Comparison of ENCODE assay signal across 8 cellular contexts in genomic region chr17:7238418-7239090, GRCh38. TPM values are rescaled to one million over a fixed set of nuclear protein-coding genes. Genes with fewer than 3 reads are reported as not detected.
DNase-seq lines count a peak whose midpoint lies in the region; ATAC-seq and TF ChIP-seq lines count a peak whose summit lies in the region.

No MANE protein-coding gene starts in this region.

- 0 out of 2 replicates have a peak, but pooled peaks cover 10% of the 10 kb centered on the region for H3F3A ChIP-seq in OCI-LY1 (ENCODE audit: insufficient read depth, low read length)

- peak; percentile 50 for DNase-seq in ELR (ENCODE audit: low read depth)
- DNase-seq in central memory CD4-positive, alpha-beta T cell, result peak; percentile 30
- no peak for DNase-seq in lung (ENCODE audit: low spot score)
- peak in 1 of 2 donors; percentile 42 for DNase-seq in tibial artery
- DNase-seq in NCI-H1930 (lab: John Stamatoyannopoulos, UW), result no peak
- DNase-seq in NCI-H345 treated with DMSO at 0.1 percent for 48 hours (lab: John Stamatoyannopoulos, UW; ENCODE audit: unreplicated experiment), result no peak

- WGBS in lung, 2 donors, result 1% methylated on average over 29 to 39 of the region's 39 CpGs

- intact Hi-C loops in tibial artery (cut with DNase I; ENCODE audit: low total_unique reads), result no loop called here

- no peak for ATAC-seq in lung (ENCODE audit: insufficient read depth, low FRiP score)
- no peak for ATAC-seq in GM19351 (IDR thresholded peaks at IDR 0.05; ENCODE audit: unreplicated experiment)

- H2AFZ ChIP-seq in OCI-LY1 (ENCODE audit: low read length), result no peak overlapping the region

- H3K9me3 ChIP-seq in OCI-LY1 (ENCODE audit: low read length) (no peaks in the 10 kb centered on the region), lung (ENCODE audit: control insufficient read depth in 2 of 2, insufficient read depth in 1 of 2, low read length in 1 of 2) (no peaks in the 10 kb centered on the region), tibial artery (no peaks in the 10 kb centered on the region)

- H3K4me3 ChIP-seq in OCI-LY1 (ENCODE audit: low read depth, low read length, poor library complexity, severe bottlenecking) (peak overlapping the region; percentile 98), lung (peak overlapping the region; percentile 92), tibial artery (peak overlapping the region; percentile 87 to 99)

- H3K4me1 ChIP-seq in OCI-LY1 (ENCODE audit: insufficient read depth, low read length, severe bottlenecking), result peaks cover 57% of the 10 kb centered on the region
- peaks cover 4 to 14% of the 10 kb centered on the region in 2 donors for H3K4me1 ChIP-seq in lung (ENCODE audit: control insufficient read depth in 2 of 2, insufficient read depth in 2 of 2, low read length in 2 of 2)
- peaks cover 0 to 53% (median 36%) of the 10 kb centered on the region in 4 donors for H3K4me1 ChIP-seq in tibial artery

- TF ChIP-seq CTCF in OCI-LY1 (IDR thresholded peaks at IDR 0.05; ENCODE audit: low read length) (no peak), lung (IDR thresholded peaks at IDR 0.05; ENCODE audit: control extremely low read depth, extremely low read depth) (no peak), tibial artery (IDR thresholded peaks at IDR 0.05) (no peak)

- H3K4me2 ChIP-seq in OCI-LY1 (ENCODE audit: low read length), result peak overlapping the region; percentile 63

- H3K36me3 ChIP-seq in OCI-LY1 (ENCODE audit: insufficient read depth, low read length) (peaks cover 48% of the 10 kb centered on the region), lung (ENCODE audit: control insufficient read depth in 2 of 2, insufficient read depth in 2 of 2, low read length in 2 of 2) (peaks cover 6 to 21% of the 10 kb centered on the region in 2 donors), tibial artery (peaks cover 12 to 29% (median 24%) of the 10 kb centered on the region in 3 donors)

- no peaks in the 10 kb centered on the region for H4K20me1 ChIP-seq in OCI-LY1 (ENCODE audit: insufficient read depth, low read length)

- peaks cover 11% of the 10 kb centered on the region for H3K79me2 ChIP-seq in OCI-LY1 (ENCODE audit: insufficient read depth, low read length)

- no peaks in the 10 kb centered on the region for H3K9me2 ChIP-seq in OCI-LY1 (ENCODE audit: low read depth, low read length)

- peak overlapping the region; percentile 81 for H3K27ac ChIP-seq in OCI-LY1 (ENCODE audit: low read depth, low read length, poor library complexity, severe bottlenecking)
- peak overlapping the region; percentile 87 to 88 for H3K27ac ChIP-seq in lung (ENCODE audit: low read depth in 1 of 2, low read length in 1 of 2)
- H3K27ac ChIP-seq in tibial artery, result peak overlapping the region; percentile 91 to 98

- H3K27me3 ChIP-seq in OCI-LY1 (ENCODE audit: insufficient read depth, low read length) (no peaks in the 10 kb centered on the region), lung (ENCODE audit: control insufficient read depth, insufficient read depth) (no peaks in the 10 kb centered on the region), tibial artery (no peaks in the 10 kb centered on the region)

- H3K9ac ChIP-seq in OCI-LY1 (ENCODE audit: low read length), result peak overlapping the region; percentile 100

RNA-seq across cellular contexts. Expression of gene PHF23, which starts 0.7 kb away (rescaled TPM):
- total RNA-seq in lung, result 10 to 100 TPM; 25.4 to 27.3 TPM
- 10 to 100 TPM; 27.2 to 40.5 TPM for polyA plus RNA-seq in lung

RNA-seq across cellular contexts. Expression of gene GABARAP, which starts 3.7 kb away (rescaled TPM):
- total RNA-seq in lung, result 100 to 1,000 TPM; 315 to 496 TPM
- 1,000 to 10,000 TPM in 1 of 2 donors, 100 to 1,000 TPM in 1; 874 to 1,149 TPM for polyA plus RNA-seq in lung

RNA-seq across cellular contexts. Expression of gene DVL2, which starts 4.2 kb away (rescaled TPM):
- 10 to 100 TPM; 45.3 to 57.5 TPM for total RNA-seq in lung
- 10 to 100 TPM; 22.2 to 25.1 TPM for polyA plus RNA-seq in lung

RNA-seq across cellular contexts. Expression of gene CTDNEP1, which starts 13.0 kb away (rescaled TPM):
- 100 to 1,000 TPM in 1 of 2 donors, 10 to 100 TPM in 1; 76.0 to 126 TPM for total RNA-seq in lung
- 100 to 1,000 TPM in 1 of 2 donors, 10 to 100 TPM in 1; 72.5 to 105 TPM for polyA plus RNA-seq in lung

RNA-seq across cellular contexts. Expression of gene ELP5, which starts 13.5 kb away (rescaled TPM):
- total RNA-seq in lung, result 10 to 100 TPM; 19.8 to 39.3 TPM
- 10 to 100 TPM; 34.0 to 63.2 TPM for polyA plus RNA-seq in lung

Comparison
In these comparisons a context has a peak if more than half of its experiments do, and no peak if none do; other contexts are left out.
1. DNase-seq: peak in ELR (single experiment) and central memory CD4-positive, alpha-beta T cell (single experiment); none in lung (single experiment), NCI-H1930 (0 of 2) and NCI-H345 treated with DMSO at 0.1 percent for 48 hours (single experiment).
2. Peak in every context shown above with its lines, with median percentiles within 50 percentile points of each other: H3K27ac ChIP-seq and H3K4me3 ChIP-seq.